In genomic region chr2:159098374-159098773, GRCh38 we compare ENCODE assay signal across 14 cellular contexts.
DNase-seq lines count a peak whose midpoint lies in the region; ATAC-seq, FAIRE-seq and TF ChIP-seq lines count a peak whose summit lies in the region.
"Had no signal": no experiment of that assay in that cellular context is flagged by ENCODE, and none has a peak within 500 bp of the region (broad histone marks: within the 10 kb centered on the region; RNA-seq: fewer than 3 reads in every experiment).

No MANE protein-coding gene starts in this region.

- WGBS in K562 (ENCODE audit: insufficient coverage, low coverage, missing lambda C conversion rate) = 16% methylated on average over 3 of the region's 3 CpGs
- 81% methylated on average over 3 of the region's 3 CpGs for WGBS in right lobe of liver (ENCODE audit: insufficient coverage, low coverage, low lambda C conversion rate, missing lambda C conversion rate)
- WGBS in upper lobe of left lung, 2 donors = 77 to 78% methylated on average over 3 of the region's 3 CpGs

- ATAC-seq in activated CD8-positive, alpha-beta T cell treated with anti-CD3 and anti-CD28 coated beads for 36 hours = peak; percentile 41
- ATAC-seq in activated CD8-positive, alpha-beta T cell treated with anti-CD3 and anti-CD28 coated beads, Interleukin-2, amount 10 ng/mL, durations not matched to agents 7 days and 5 days = no peak
- ATAC-seq in K562 (no peak), right lobe of liver (peak in 2 of 4 donors; percentile 43 to 46), upper lobe of left lung (ENCODE audit: low FRiP score in 2 of 2) (no peak)

- H3K36me3 ChIP-seq in K562 (ENCODE audit: control insufficient read depth, insufficient read depth, low read length) (no peaks in the 10 kb centered on the region), right lobe of liver (no peaks in the 10 kb centered on the region), upper lobe of left lung (peaks cover 0 to 3% (median 0%) of the 10 kb centered on the region in 4 donors)
- no peaks in the 10 kb centered on the region for H3K36me3 ChIP-seq in CD8-positive, alpha-beta memory T cell (ENCODE audit: insufficient read depth, low read length)
- H3K36me3 ChIP-seq: neural progenitor cell, tibial nerve had no signal

- no peak overlapping the region for H3K27ac ChIP-seq in K562 (ENCODE audit: extremely low read depth, low read depth, low read length)
- H3K27ac ChIP-seq in right lobe of liver = peak overlapping the region; percentile 33 to 73 (median 51)
- peak overlapping the region in 3 of 4 donors; percentile 32 to 65 (median 43) for H3K27ac ChIP-seq in upper lobe of left lung
- H3K27ac ChIP-seq in CD8-positive, alpha-beta memory T cell (ENCODE audit: low read depth, low read length) = no peak overlapping the region
- H3K27ac ChIP-seq: neural progenitor cell had no signal

- peak overlapping the region; percentile 68 for H3K27ac Mint-ChIP-seq in activated CD8-positive, alpha-beta T cell treated with anti-CD3 and anti-CD28 coated beads for 36 hours
- no peak overlapping the region for H3K27ac Mint-ChIP-seq in activated CD8-positive, alpha-beta T cell treated with anti-CD3 and anti-CD28 coated beads, Interleukin-2, amount 10 ng/mL, durations not matched to agents 7 days and 5 days
- H3K27ac Mint-ChIP-seq in CD8-positive, alpha-beta memory T cell = no peak overlapping the region
- H3K27ac Mint-ChIP-seq: activated naive CD4-positive, alpha-beta T cell treated with anti-CD3 and anti-CD28 coated beads, Interleukin-2, amount 10 ng/mL, durations not matched to agents 7 days and 5 days; neural progenitor cell had no signal

- DNase-seq in activated CD8-positive, alpha-beta T cell treated with anti-CD3 and anti-CD28 coated beads for 36 hours = no peak
- no peak for DNase-seq in activated CD8-positive, alpha-beta T cell treated with anti-CD3 and anti-CD28 coated beads, Interleukin-2, amount 10 ng/mL, durations not matched to agents 7 days and 5 days
- DNase-seq in K562 (ENCODE audit: extremely low read depth in 1 of 4, low spot score in 3 of 4) (no peak), right lobe of liver (no peak), upper lobe of left lung (no peak), GDM1 (lab: John Stamatoyannopoulos, UW) (no peak), NOMO-1 treated with dmso at 0.1 percent for 144 hours (lab: John Stamatoyannopoulos, UW; ENCODE audit: unreplicated experiment) (no peak)
- no peak for DNase-seq in CD8-positive, alpha-beta memory T cell
- DNase-seq: activated naive CD4-positive, alpha-beta T cell treated with anti-CD3 and anti-CD28 coated beads, Interleukin-2, amount 10 ng/mL, durations not matched to agents 7 days and 5 days; NCI-H446 had no signal

- H3K9me1 ChIP-seq in K562 (ENCODE audit: control insufficient read depth, insufficient read depth, low read length) = no peaks in the 10 kb centered on the region

- H3K27me3 ChIP-seq in K562 (ENCODE audit: control insufficient read depth in 2 of 2, insufficient read depth in 2 of 2, low read length in 2 of 2) (peaks cover 0 to 10% of the 10 kb centered on the region in 2 experiments; a peak in 4 of 5 replicates), right lobe of liver (no peaks in the 10 kb centered on the region), upper lobe of left lung (no peaks in the 10 kb centered on the region)
- no peaks in the 10 kb centered on the region for H3K27me3 ChIP-seq in CD8-positive, alpha-beta memory T cell (ENCODE audit: insufficient read depth, low read length, poor library complexity, severe bottlenecking)
- H3K27me3 ChIP-seq: neural progenitor cell, tibial nerve had no signal

- H3K4me3 ChIP-seq in K562 (no peak overlapping the region), right lobe of liver (no peak overlapping the region), upper lobe of left lung (no peak overlapping the region)
- no peak overlapping the region for H3K4me3 ChIP-seq in CD8-positive, alpha-beta memory T cell (ENCODE audit: low read length)
- H3K4me3 ChIP-seq: neural progenitor cell, tibial nerve had no signal

- H3K9me3 ChIP-seq in K562 (replicated peaks; ENCODE audit: control insufficient read depth, insufficient read depth, low read depth, low read length) (no peaks in the 10 kb centered on the region), right lobe of liver (no peaks in the 10 kb centered on the region), upper lobe of left lung (peaks cover 0 to 10% (median 3%) of the 10 kb centered on the region in 4 donors)
- no peaks in the 10 kb centered on the region for H3K9me3 ChIP-seq in CD8-positive, alpha-beta memory T cell (ENCODE audit: low read length)

- H3K4me1 ChIP-seq in K562 (replicated peaks in 1 of 2; ENCODE audit: control insufficient read depth in 2 of 2, insufficient read depth in 2 of 2, low read length in 2 of 2) = no peaks in the 10 kb centered on the region; a peak in 1 of 5 replicates
- peaks cover 0 to 18% (median 8%) of the 10 kb centered on the region in 4 donors for H3K4me1 ChIP-seq in right lobe of liver
- peaks cover 36 to 58% (median 46%) of the 10 kb centered on the region in 4 donors for H3K4me1 ChIP-seq in upper lobe of left lung
- peaks cover 4% of the 10 kb centered on the region for H3K4me1 ChIP-seq in CD8-positive, alpha-beta memory T cell (ENCODE audit: insufficient read depth, low read length)
- H3K4me1 ChIP-seq: neural progenitor cell had no signal

- no peak for TF ChIP-seq CTCF in activated CD8-positive, alpha-beta T cell treated with anti-CD3 and anti-CD28 coated beads for 36 hours (IDR thresholded peaks at IDR 0.05)
- TF ChIP-seq CTCF in K562 (IDR thresholded peaks at IDR 0.05 in 2 of 3, conservative IDR thresholded peaks at IDR 0.05 in 1 of 3; ENCODE audit: insufficient read depth in 2 of 3, low read depth in 1 of 3, low read length in 3 of 3) (no peak), right lobe of liver (IDR thresholded peaks at IDR 0.05) (no peak), upper lobe of left lung (IDR thresholded peaks at IDR 0.05) (no peak)

- H2AFZ ChIP-seq in K562 (ENCODE audit: low read depth, low read length) = no peak overlapping the region
- H2AFZ ChIP-seq: neural progenitor cell had no signal

- H3K9ac ChIP-seq in K562 (ENCODE audit: insufficient read depth in 1 of 2, low read depth in 2 of 2, low read length in 2 of 2) = no peak overlapping the region
- H3K9ac ChIP-seq: neural progenitor cell had no signal

- POLR2A ChIA-PET in activated CD8-positive, alpha-beta T cell treated with anti-CD3 and anti-CD28 coated beads for 36 hours (lab: Charles Lee) = no interaction called here
- POLR2A ChIA-PET in activated CD8-positive, alpha-beta T cell treated with anti-CD3 and anti-CD28 coated beads, Interleukin-2, amount 10 ng/mL, durations not matched to agents 7 days and 5 days (lab: Charles Lee) = no interaction called here
- POLR2A ChIA-PET in K562 (lab: Yijun Ruan, JAX) = no interaction called here
- POLR2A ChIA-PET in CD8-positive, alpha-beta memory T cell (lab: Charles Lee) = no interaction called here

- no peaks in the 10 kb centered on the region for H3K79me2 ChIP-seq in K562 (ENCODE audit: control insufficient read depth, insufficient read depth, low read length)

- TF ChIP-seq EP300 in K562 (IDR thresholded peaks at IDR 0.05; ENCODE audit: low read length) (no peak), upper lobe of left lung (IDR thresholded peaks at IDR 0.05) (no peak)

- H3K27me3 Mint-ChIP-seq in activated CD8-positive, alpha-beta T cell treated with anti-CD3 and anti-CD28 coated beads for 36 hours = no peaks in the 10 kb centered on the region
- no peaks in the 10 kb centered on the region for H3K27me3 Mint-ChIP-seq in activated CD8-positive, alpha-beta T cell treated with anti-CD3 and anti-CD28 coated beads, Interleukin-2, amount 10 ng/mL, durations not matched to agents 7 days and 5 days (ENCODE audit: low read depth)
- H3K27me3 Mint-ChIP-seq in CD8-positive, alpha-beta memory T cell = peaks cover 0 to 12% of the 10 kb centered on the region in 2 donors
- H3K27me3 Mint-ChIP-seq: activated naive CD4-positive, alpha-beta T cell treated with anti-CD3 and anti-CD28 coated beads, Interleukin-2, amount 10 ng/mL, durations not matched to agents 7 days and 5 days had no signal

- peaks cover 14% of the 10 kb centered on the region for H3K9me3 Mint-ChIP-seq in activated CD8-positive, alpha-beta T cell treated with anti-CD3 and anti-CD28 coated beads for 36 hours
- H3K9me3 Mint-ChIP-seq in activated CD8-positive, alpha-beta T cell treated with anti-CD3 and anti-CD28 coated beads, Interleukin-2, amount 10 ng/mL, durations not matched to agents 7 days and 5 days (ENCODE audit: insufficient read depth) = peaks cover 13% of the 10 kb centered on the region
- H3K9me3 Mint-ChIP-seq in CD8-positive, alpha-beta memory T cell = peaks cover 9 to 17% (median 14%) of the 10 kb centered on the region in 5 donors

- intact Hi-C loops in activated CD8-positive, alpha-beta T cell treated with anti-CD3 and anti-CD28 coated beads for 36 hours (cut with micrococcal nuclease) = no loop called here
- intact Hi-C loops in K562 (cut with micrococcal nuclease) (no loop called here), right lobe of liver (cut with DNase I) (no loop called here)

- no peak overlapping the region for H3K4me2 ChIP-seq in K562 (ENCODE audit: insufficient read depth, low read length)
- H3K4me2 ChIP-seq: neural progenitor cell had no signal

- H4K20me1 ChIP-seq in K562 (replicated peaks; ENCODE audit: control insufficient read depth, insufficient read depth, low read length) = no peaks in the 10 kb centered on the region

- TF ChIP-seq POLR2A in K562 (conservative IDR thresholded peaks at IDR 0.05) (no peak), right lobe of liver (IDR thresholded peaks at IDR 0.05) (no peak), upper lobe of left lung (IDR thresholded peaks at IDR 0.05) (no peak)

- H3K4me3 Mint-ChIP-seq in activated CD8-positive, alpha-beta T cell treated with anti-CD3 and anti-CD28 coated beads for 36 hours = no peak overlapping the region
- H3K4me3 Mint-ChIP-seq in activated CD8-positive, alpha-beta T cell treated with anti-CD3 and anti-CD28 coated beads, Interleukin-2, amount 10 ng/mL, durations not matched to agents 7 days and 5 days = no peak overlapping the region
- no peak overlapping the region for H3K4me3 Mint-ChIP-seq in CD8-positive, alpha-beta memory T cell
- H3K4me3 Mint-ChIP-seq: activated naive CD4-positive, alpha-beta T cell treated with anti-CD3 and anti-CD28 coated beads, Interleukin-2, amount 10 ng/mL, durations not matched to agents 7 days and 5 days; central memory CD8-positive, alpha-beta T cell; neural progenitor cell had no signal

- in situ Hi-C loops in K562 (cut with MboI) = no loop called here

- CTCF ChIA-PET in activated CD8-positive, alpha-beta T cell treated with anti-CD3 and anti-CD28 coated beads for 36 hours (lab: Charles Lee) = no interaction called here
- CTCF ChIA-PET in activated CD8-positive, alpha-beta T cell treated with anti-CD3 and anti-CD28 coated beads, Interleukin-2, amount 10 ng/mL, durations not matched to agents 7 days and 5 days (lab: Charles Lee) = interaction anchor here (1.0 kb wide), 1 partner anchor 20 kb away, joined by 5 read pairs; no protein-coding TSS in a partner anchor
- CTCF ChIA-PET in K562 (lab: Yijun Ruan, JAX; ENCODE audit: low intra/inter-chr PET ratio) = no interaction called here
- CTCF ChIA-PET in CD8-positive, alpha-beta memory T cell (lab: Charles Lee) = no interaction called here

- BruUV-seq in K562 (replicated peaks; lab: Mats Ljungman, UMichigan) = no TSS peak

- TF ChIP-seq RAD21 in K562 (CRISPR knock-in tag; conservative IDR thresholded peaks at IDR 0.05 in 1 of 2, IDR thresholded peaks at IDR 0.05 in 1 of 2) = no peak

- H3K36me3 Mint-ChIP-seq in activated CD8-positive, alpha-beta T cell treated with anti-CD3 and anti-CD28 coated beads for 36 hours (ENCODE audit: low read depth) = peaks cover 14% of the 10 kb centered on the region
- peaks cover 9% of the 10 kb centered on the region for H3K36me3 Mint-ChIP-seq in activated CD8-positive, alpha-beta T cell treated with anti-CD3 and anti-CD28 coated beads, Interleukin-2, amount 10 ng/mL, durations not matched to agents 7 days and 5 days (ENCODE audit: low read depth)
- H3K36me3 Mint-ChIP-seq in CD8-positive, alpha-beta memory T cell = peaks cover 0 to 9% (median 0%) of the 10 kb centered on the region in 3 donors

- FAIRE-seq in K562 (lab: Jason Lieb, UNC) = no peak
- FAIRE-seq: D721Med had no signal

- peaks cover 26% of the 10 kb centered on the region for H3K4me1 Mint-ChIP-seq in activated CD8-positive, alpha-beta T cell treated with anti-CD3 and anti-CD28 coated beads for 36 hours (ENCODE audit: low read depth)
- H3K4me1 Mint-ChIP-seq in activated CD8-positive, alpha-beta T cell treated with anti-CD3 and anti-CD28 coated beads, Interleukin-2, amount 10 ng/mL, durations not matched to agents 7 days and 5 days (ENCODE audit: low read depth) = peaks cover 23% of the 10 kb centered on the region
- H3K4me1 Mint-ChIP-seq in CD8-positive, alpha-beta memory T cell = peaks cover 3 to 10% (median 9%) of the 10 kb centered on the region in 3 donors
- H3K4me1 Mint-ChIP-seq: central memory CD8-positive, alpha-beta T cell had no signal

Comparison
In these comparisons a context has a peak if more than half of its experiments do, and no peak if none do; other contexts are left out.
1. H3K27ac ChIP-seq: peak in right lobe of liver (3 of 3) and upper lobe of left lung (3 of 4); none in K562 (single experiment) and CD8-positive, alpha-beta memory T cell (single experiment).